ENCODE assay signal across 3 cellular contexts in genomic region chr2:127401757-127402695, GRCh38.
A peak's percentile ranks its signal among the peaks of the same experiment; 100 is the strongest.
TF ChIP-seq lines count a peak whose summit lies in the region.

No MANE protein-coding gene starts in this region.

TF ChIP-seq in SK-N-SH treated with all-trans-retinoic acid at 6 μM for 48 hours, 23 proteins besides CTCF, POLR2A, EP300 and RAD21:
- no peak for TF ChIP-seq ISL1 (CRISPR knock-in tag; IDR thresholded peaks at IDR 0.05)
- TF ChIP-seq ZFP3 (CRISPR knock-in tag; IDR thresholded peaks at IDR 0.05), result no peak
- TF ChIP-seq ZC3H10 (CRISPR knock-in tag; IDR thresholded peaks at IDR 0.05), result no peak
- no peak for TF ChIP-seq CSDC2 (CRISPR knock-in tag; IDR thresholded peaks at IDR 0.05)
- TF ChIP-seq ESRRG (CRISPR knock-in tag; IDR thresholded peaks at IDR 0.05), result no peak
- no peak for TF ChIP-seq OSR1 (CRISPR knock-in tag; IDR thresholded peaks at IDR 0.05)
- no peak for TF ChIP-seq ARNTL (CRISPR knock-in tag; IDR thresholded peaks at IDR 0.05; ENCODE audit: borderline replicate concordance, low read depth)
- no peak for TF ChIP-seq RARB (CRISPR knock-in tag; IDR thresholded peaks at IDR 0.05)
- no peak for TF ChIP-seq GLIS3 (CRISPR knock-in tag; IDR thresholded peaks at IDR 0.05)
- no peak for TF ChIP-seq SNAI2 (CRISPR knock-in tag; IDR thresholded peaks at IDR 0.05)
- TF ChIP-seq CREB5 (CRISPR knock-in tag; IDR thresholded peaks at IDR 0.05; ENCODE audit: low read depth), result no peak
- TF ChIP-seq PPARA (CRISPR knock-in tag; IDR thresholded peaks at IDR 0.05; ENCODE audit: borderline replicate concordance), result no peak
- no peak for TF ChIP-seq TCF4 (CRISPR knock-in tag; IDR thresholded peaks at IDR 0.05; ENCODE audit: borderline replicate concordance)
- no peak for TF ChIP-seq CSRNP3 (CRISPR knock-in tag; IDR thresholded peaks at IDR 0.05)
- no peak for TF ChIP-seq POU6F1 (CRISPR knock-in tag; IDR thresholded peaks at IDR 0.05; ENCODE audit: borderline replicate concordance, low read depth)
- no peak for TF ChIP-seq ZFP30 (CRISPR knock-in tag; IDR thresholded peaks at IDR 0.05)
- TF ChIP-seq BACH2 (CRISPR knock-in tag; IDR thresholded peaks at IDR 0.05; ENCODE audit: borderline replicate concordance), result no peak
- TF ChIP-seq ZNF8 (CRISPR knock-in tag; IDR thresholded peaks at IDR 0.05), result no peak
TF ChIP-seq in SK-N-SH treated with all-trans-retinoic acid at 6 μM for 48 hours: peak in this region for 0.

TF ChIP-seq in SK-N-SH, 30 proteins besides CTCF, POLR2A, EP300 and RAD21:
- no peak for TF ChIP-seq GATA2 (CRISPR knock-in tag; IDR thresholded peaks at IDR 0.05)
- no peak for TF ChIP-seq RXRA (IDR thresholded peaks at IDR 0.05; ENCODE audit: borderline replicate concordance, low read depth)
- TF ChIP-seq, protein P1, sequence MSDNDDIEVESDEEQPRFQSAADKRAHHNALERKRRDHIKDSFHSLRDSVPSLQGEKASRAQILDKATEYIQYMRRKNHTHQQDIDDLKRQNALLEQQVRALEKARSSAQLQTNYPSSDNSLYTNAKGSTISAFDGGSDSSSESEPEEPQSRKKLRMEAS (IDR thresholded peaks at IDR 0.05; ENCODE audit: low read depth), result no peak
- TF ChIP-seq MXI1 (IDR thresholded peaks at IDR 0.05; ENCODE audit: low read depth, low read length), result no peak
- no peak for TF ChIP-seq USF1 (IDR thresholded peaks at IDR 0.05; ENCODE audit: borderline replicate concordance, low read depth)
- no peak for TF ChIP-seq FOXJ3 (CRISPR knock-in tag; IDR thresholded peaks at IDR 0.05)
- no peak for TF ChIP-seq RCOR1 (IDR thresholded peaks at IDR 0.05; ENCODE audit: low read length)
- no peak; the same call in 1 of the 2 replicates for TF ChIP-seq TCF12 (IDR thresholded peaks at IDR 0.05)
- TF ChIP-seq NFIC (IDR thresholded peaks at IDR 0.05; ENCODE audit: borderline replicate concordance), result no peak

TF ChIP-seq in K562, 482 proteins besides CTCF, POLR2A, EP300 and RAD21 (continues in another document):
- TF ChIP-seq ZFP36 (IDR thresholded peaks at IDR 0.05; ENCODE audit: low read depth, low read length, partially characterized antibody) (no peak), STAT5B (CRISPR knock-in tag; IDR thresholded peaks at IDR 0.05) (no peak), SNIP1 (IDR thresholded peaks at IDR 0.05; ENCODE audit: low read depth) (no peak), POLR2B (IDR thresholded peaks at IDR 0.05; ENCODE audit: low read depth, partially characterized antibody) (no peak), SMAD1 (IDR thresholded peaks at IDR 0.05; ENCODE audit: low read depth, low read length, partially characterized antibody) (no peak), KDM1A (IDR thresholded peaks at IDR 0.05) (peak in 1 of 2 experiments; percentile 42; a peak in 1 of 4 replicates), FOSL1 (tag; conservative IDR thresholded peaks at IDR 0.05) (no peak), ZNF583 (CRISPR knock-in tag; IDR thresholded peaks at IDR 0.05) (no peak), OTX1 (CRISPR knock-in tag; IDR thresholded peaks at IDR 0.05) (no peak), ZNF316 (IDR thresholded peaks at IDR 0.05) (peak; percentile 35), HDAC2 (IDR thresholded peaks at IDR 0.05) (no peak), ZNF224 (CRISPR knock-in tag; IDR thresholded peaks at IDR 0.05) (no peak), NFE2 (IDR thresholded peaks at IDR 0.05; ENCODE audit: low read depth) (peak; percentile 11; the same call in 1 of the 2 replicates), SP2 (IDR thresholded peaks at IDR 0.05; ENCODE audit: extremely low read depth, low read depth, low read length, poor library complexity, severe bottlenecking) (no peak), HDAC3 (IDR thresholded peaks at IDR 0.05; ENCODE audit: borderline replicate concordance, partially characterized antibody) (no peak), MEF2A (IDR thresholded peaks at IDR 0.05; ENCODE audit: control insufficient read depth, low read depth, low read length) (0 out of 2 replicates have a peak, but pooled peaks have one; percentile 19), MCM7 (IDR thresholded peaks at IDR 0.05) (no peak), CBFA2T2 (conservative IDR thresholded peaks at IDR 0.05) (0 out of 2 replicates have a peak, but pooled peaks have one; percentile 22), TEAD2 (tag; IDR thresholded peaks at IDR 0.05) (no peak), ZNF24 (IDR thresholded peaks at IDR 0.05) (no peak), C11orf30 (IDR thresholded peaks at IDR 0.05; ENCODE audit: low read depth) (0 out of 2 replicates have a peak, but pooled peaks have one; percentile 22), ZZZ3 (IDR thresholded peaks at IDR 0.05) (no peak), KDM4B (IDR thresholded peaks at IDR 0.05; ENCODE audit: borderline replicate concordance in 2 of 2, low read depth in 1 of 2) (no peak), GTF2A2 (tag; IDR thresholded peaks at IDR 0.05) (no peak), CBFA2T3 (IDR thresholded peaks at IDR 0.05) (peak; percentile 60; the same call in 1 of the 2 replicates)
- TF ChIP-seq, protein P2, sequence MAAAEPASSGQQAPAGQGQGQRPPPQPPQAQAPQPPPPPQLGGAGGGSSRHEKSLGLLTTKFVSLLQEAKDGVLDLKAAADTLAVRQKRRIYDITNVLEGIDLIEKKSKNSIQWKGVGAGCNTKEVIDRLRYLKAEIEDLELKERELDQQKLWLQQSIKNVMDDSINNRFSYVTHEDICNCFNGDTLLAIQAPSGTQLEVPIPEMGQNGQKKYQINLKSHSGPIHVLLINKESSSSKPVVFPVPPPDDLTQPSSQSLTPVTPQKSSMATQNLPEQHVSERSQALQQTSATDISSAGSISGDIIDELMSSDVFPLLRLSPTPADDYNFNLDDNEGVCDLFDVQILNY (CRISPR knock-in tag; IDR thresholded peaks at IDR 0.05), result no peak
- TF ChIP-seq, protein P3, sequence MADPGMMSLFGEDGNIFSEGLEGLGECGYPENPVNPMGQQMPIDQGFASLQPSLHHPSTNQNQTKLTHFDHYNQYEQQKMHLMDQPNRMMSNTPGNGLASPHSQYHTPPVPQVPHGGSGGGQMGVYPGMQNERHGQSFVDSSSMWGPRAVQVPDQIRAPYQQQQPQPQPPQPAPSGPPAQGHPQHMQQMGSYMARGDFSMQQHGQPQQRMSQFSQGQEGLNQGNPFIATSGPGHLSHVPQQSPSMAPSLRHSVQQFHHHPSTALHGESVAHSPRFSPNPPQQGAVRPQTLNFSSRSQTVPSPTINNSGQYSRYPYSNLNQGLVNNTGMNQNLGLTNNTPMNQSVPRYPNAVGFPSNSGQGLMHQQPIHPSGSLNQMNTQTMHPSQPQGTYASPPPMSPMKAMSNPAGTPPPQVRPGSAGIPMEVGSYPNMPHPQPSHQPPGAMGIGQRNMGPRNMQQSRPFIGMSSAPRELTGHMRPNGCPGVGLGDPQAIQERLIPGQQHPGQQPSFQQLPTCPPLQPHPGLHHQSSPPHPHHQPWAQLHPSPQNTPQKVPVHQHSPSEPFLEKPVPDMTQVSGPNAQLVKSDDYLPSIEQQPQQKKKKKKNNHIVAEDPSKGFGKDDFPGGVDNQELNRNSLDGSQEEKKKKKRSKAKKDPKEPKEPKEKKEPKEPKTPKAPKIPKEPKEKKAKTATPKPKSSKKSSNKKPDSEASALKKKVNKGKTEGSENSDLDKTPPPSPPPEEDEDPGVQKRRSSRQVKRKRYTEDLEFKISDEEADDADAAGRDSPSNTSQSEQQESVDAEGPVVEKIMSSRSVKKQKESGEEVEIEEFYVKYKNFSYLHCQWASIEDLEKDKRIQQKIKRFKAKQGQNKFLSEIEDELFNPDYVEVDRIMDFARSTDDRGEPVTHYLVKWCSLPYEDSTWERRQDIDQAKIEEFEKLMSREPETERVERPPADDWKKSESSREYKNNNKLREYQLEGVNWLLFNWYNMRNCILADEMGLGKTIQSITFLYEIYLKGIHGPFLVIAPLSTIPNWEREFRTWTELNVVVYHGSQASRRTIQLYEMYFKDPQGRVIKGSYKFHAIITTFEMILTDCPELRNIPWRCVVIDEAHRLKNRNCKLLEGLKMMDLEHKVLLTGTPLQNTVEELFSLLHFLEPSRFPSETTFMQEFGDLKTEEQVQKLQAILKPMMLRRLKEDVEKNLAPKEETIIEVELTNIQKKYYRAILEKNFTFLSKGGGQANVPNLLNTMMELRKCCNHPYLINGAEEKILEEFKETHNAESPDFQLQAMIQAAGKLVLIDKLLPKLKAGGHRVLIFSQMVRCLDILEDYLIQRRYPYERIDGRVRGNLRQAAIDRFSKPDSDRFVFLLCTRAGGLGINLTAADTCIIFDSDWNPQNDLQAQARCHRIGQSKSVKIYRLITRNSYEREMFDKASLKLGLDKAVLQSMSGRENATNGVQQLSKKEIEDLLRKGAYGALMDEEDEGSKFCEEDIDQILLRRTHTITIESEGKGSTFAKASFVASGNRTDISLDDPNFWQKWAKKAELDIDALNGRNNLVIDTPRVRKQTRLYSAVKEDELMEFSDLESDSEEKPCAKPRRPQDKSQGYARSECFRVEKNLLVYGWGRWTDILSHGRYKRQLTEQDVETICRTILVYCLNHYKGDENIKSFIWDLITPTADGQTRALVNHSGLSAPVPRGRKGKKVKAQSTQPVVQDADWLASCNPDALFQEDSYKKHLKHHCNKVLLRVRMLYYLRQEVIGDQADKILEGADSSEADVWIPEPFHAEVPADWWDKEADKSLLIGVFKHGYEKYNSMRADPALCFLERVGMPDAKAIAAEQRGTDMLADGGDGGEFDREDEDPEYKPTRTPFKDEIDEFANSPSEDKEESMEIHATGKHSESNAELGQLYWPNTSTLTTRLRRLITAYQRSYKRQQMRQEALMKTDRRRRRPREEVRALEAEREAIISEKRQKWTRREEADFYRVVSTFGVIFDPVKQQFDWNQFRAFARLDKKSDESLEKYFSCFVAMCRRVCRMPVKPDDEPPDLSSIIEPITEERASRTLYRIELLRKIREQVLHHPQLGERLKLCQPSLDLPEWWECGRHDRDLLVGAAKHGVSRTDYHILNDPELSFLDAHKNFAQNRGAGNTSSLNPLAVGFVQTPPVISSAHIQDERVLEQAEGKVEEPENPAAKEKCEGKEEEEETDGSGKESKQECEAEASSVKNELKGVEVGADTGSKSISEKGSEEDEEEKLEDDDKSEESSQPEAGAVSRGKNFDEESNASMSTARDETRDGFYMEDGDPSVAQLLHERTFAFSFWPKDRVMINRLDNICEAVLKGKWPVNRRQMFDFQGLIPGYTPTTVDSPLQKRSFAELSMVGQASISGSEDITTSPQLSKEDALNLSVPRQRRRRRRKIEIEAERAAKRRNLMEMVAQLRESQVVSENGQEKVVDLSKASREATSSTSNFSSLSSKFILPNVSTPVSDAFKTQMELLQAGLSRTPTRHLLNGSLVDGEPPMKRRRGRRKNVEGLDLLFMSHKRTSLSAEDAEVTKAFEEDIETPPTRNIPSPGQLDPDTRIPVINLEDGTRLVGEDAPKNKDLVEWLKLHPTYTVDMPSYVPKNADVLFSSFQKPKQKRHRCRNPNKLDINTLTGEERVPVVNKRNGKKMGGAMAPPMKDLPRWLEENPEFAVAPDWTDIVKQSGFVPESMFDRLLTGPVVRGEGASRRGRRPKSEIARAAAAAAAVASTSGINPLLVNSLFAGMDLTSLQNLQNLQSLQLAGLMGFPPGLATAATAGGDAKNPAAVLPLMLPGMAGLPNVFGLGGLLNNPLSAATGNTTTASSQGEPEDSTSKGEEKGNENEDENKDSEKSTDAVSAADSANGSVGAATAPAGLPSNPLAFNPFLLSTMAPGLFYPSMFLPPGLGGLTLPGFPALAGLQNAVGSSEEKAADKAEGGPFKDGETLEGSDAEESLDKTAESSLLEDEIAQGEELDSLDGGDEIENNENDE (IDR thresholded peaks at IDR 0.05; ENCODE audit: low read depth, low read length), result no peak
